In genomic region chr2:147703171-147703570, GRCh38 we compare ENCODE assay signal across 24 cellular contexts.
A peak's percentile ranks its signal among the peaks of the same experiment; 100 is the strongest.
DNase-seq lines count a peak whose midpoint lies in the region; ATAC-seq and TF ChIP-seq lines count a peak whose summit lies in the region.
"Had no signal": no experiment of that assay in that cellular context is flagged by ENCODE, and none has a peak within 500 bp of the region (broad histone marks: within the 10 kb centered on the region; RNA-seq: fewer than 3 reads in every experiment).

No MANE protein-coding gene starts in this region.

- no peaks in the 10 kb centered on the region for H3K9me3 ChIP-seq in PC-3 (ENCODE audit: low read length)

- peaks cover 22% of the 10 kb centered on the region for H3K27me3 Mint-ChIP-seq in progenitor cell of endocrine pancreas
- H3K27me3 Mint-ChIP-seq: B cell had no signal

- intact Hi-C loops in PC-3 (cut with micrococcal nuclease), result no loop called here

- H3K4me2 ChIP-seq in PC-3 (ENCODE audit: low read length), result no peak overlapping the region
- H3K4me2 ChIP-seq: BLaER1 treated with 17β-estradiol and CSF1 and Interleukin-3, amounts not matched to agents 10 nM and 100 nM had no signal

- BruUV-seq in PC-3 (replicated peaks; lab: Mats Ljungman, UMichigan), result no TSS peak

- peaks cover 3% of the 10 kb centered on the region for H3K9me3 Mint-ChIP-seq in progenitor cell of endocrine pancreas (ENCODE audit: low read depth)

- no peaks in the 10 kb centered on the region for H3F3A ChIP-seq in PC-3 (ENCODE audit: low read length, unreplicated experiment)

- no peak overlapping the region for H3K9ac ChIP-seq in PC-3 (ENCODE audit: low read length)
- H3K9ac ChIP-seq: BLaER1 treated with 17β-estradiol and CSF1 and Interleukin-3, amounts not matched to agents 10 nM and 100 nM had no signal

- H3K27ac ChIP-seq in PC-3 (ENCODE audit: low read length), result no peak overlapping the region
- no peak overlapping the region for H3K27ac ChIP-seq in foreskin keratinocyte
- H3K27ac ChIP-seq: BLaER1 treated with 17β-estradiol and CSF1 and Interleukin-3, amounts not matched to agents 10 nM and 100 nM; C4-2B had no signal

- no peak overlapping the region for H3K27ac Mint-ChIP-seq in progenitor cell of endocrine pancreas
- H3K27ac Mint-ChIP-seq: B cell; CD4-positive, alpha-beta memory T cell; CD4-positive, CD25-positive, alpha-beta regulatory T cell; CD8-positive, alpha-beta memory T cell had no signal

- TF ChIP-seq CTCF in PC-3 (conservative IDR thresholded peaks at IDR 0.05; ENCODE audit: low read depth, low read length) (no peak), epithelial cell of esophagus (IDR thresholded peaks at IDR 0.05; ENCODE audit: insufficient read depth, low read depth, low read length, missing control alignments) (no peak), foreskin keratinocyte (conservative IDR thresholded peaks at IDR 0.05) (no peak), progenitor cell of endocrine pancreas (IDR thresholded peaks at IDR 0.05; ENCODE audit: unreplicated experiment) (no peak)

- no peak overlapping the region for H3K4me3 Mint-ChIP-seq in progenitor cell of endocrine pancreas (ENCODE audit: low read depth)
- H3K4me3 Mint-ChIP-seq: B cell; CD4-positive, alpha-beta memory T cell; CD4-positive, CD25-positive, alpha-beta regulatory T cell; CD8-positive, alpha-beta memory T cell had no signal

- ATAC-seq in PC-3 (no peak), foreskin keratinocyte (peak; percentile 34), GM18498 (IDR thresholded peaks at IDR 0.05; ENCODE audit: unreplicated experiment) (no peak)

- H3K4me3 ChIP-seq in PC-3 (ENCODE audit: low read length) (no peak overlapping the region), epithelial cell of esophagus (ENCODE audit: low read length) (no peak overlapping the region)
- H3K4me3 ChIP-seq: BLaER1 treated with 17β-estradiol and CSF1 and Interleukin-3, amounts not matched to agents 10 nM and 100 nM had no signal

- CTCF ChIA-PET in PC-3 (lab: Charles Lee), result no interaction called here

- H3K79me2 ChIP-seq in PC-3 (ENCODE audit: low read length), result no peaks in the 10 kb centered on the region

- peaks cover 10% of the 10 kb centered on the region for H3K4me1 Mint-ChIP-seq in progenitor cell of endocrine pancreas (ENCODE audit: low read depth)
- H3K4me1 Mint-ChIP-seq: B cell; CD4-positive, CD25-positive, alpha-beta regulatory T cell; CD8-positive, alpha-beta memory T cell had no signal

- peak; percentile 20 for DNase-seq in EH (ENCODE audit: low read depth)
- DNase-seq in PC-3, result peak; percentile 37
- peak; percentile 32 for DNase-seq in epithelial cell of esophagus (ENCODE audit: low read depth)
- DNase-seq in foreskin keratinocyte, result peak; percentile 55 to 85
- DNase-seq in amygdala (lab: John Stamatoyannopoulos, UW), result no peak
- DNase-seq in NCI-H2029 (lab: John Stamatoyannopoulos, UW), result no peak
- no peak for DNase-seq in progenitor cell of endocrine pancreas (ENCODE audit: low spot score, unreplicated experiment)
- DNase-seq: 8988T; ACHN; AML-193; CD4-positive, alpha-beta memory T cell; CD4-positive, CD25-positive, alpha-beta regulatory T cell; CD8-positive, alpha-beta memory T cell; COR-L47; DMS 273 treated with DMSO at 0.1 percent for 48 hours; DMS153; DMS53; DMS79; DND-41; GF-D8 had no signal

- no peaks in the 10 kb centered on the region for H4K20me1 ChIP-seq in PC-3 (ENCODE audit: low read length)
- H4K20me1 ChIP-seq: BLaER1 treated with 17β-estradiol and CSF1 and Interleukin-3, amounts not matched to agents 10 nM and 100 nM had no signal

- H3K4me1 ChIP-seq in PC-3 (ENCODE audit: insufficient read depth, low read length), result 0 out of 2 replicates have a peak, but pooled peaks cover 8% of the 10 kb centered on the region
- H3K4me1 ChIP-seq in foreskin keratinocyte, result no peaks in the 10 kb centered on the region

- no peak overlapping the region for H2AFZ ChIP-seq in PC-3 (ENCODE audit: low read length)

- POLR2A ChIA-PET in PC-3 (lab: Charles Lee; ENCODE audit: unreplicated experiment), result no interaction called here

- H3K36me3 ChIP-seq in PC-3 (ENCODE audit: low read depth, low read length), result no peaks in the 10 kb centered on the region
- H3K36me3 ChIP-seq: BLaER1 treated with 17β-estradiol and CSF1 and Interleukin-3, amounts not matched to agents 10 nM and 100 nM had no signal

- no peaks in the 10 kb centered on the region for H3K9me2 ChIP-seq in PC-3 (replicated peaks; ENCODE audit: low read length)

- H3K36me3 Mint-ChIP-seq in progenitor cell of endocrine pancreas (ENCODE audit: insufficient read depth), result no peaks in the 10 kb centered on the region
- H3K36me3 Mint-ChIP-seq: CD4-positive, CD25-positive, alpha-beta regulatory T cell; CD8-positive, alpha-beta memory T cell had no signal

- H3K27me3 ChIP-seq in PC-3 (ENCODE audit: low read length) (no peaks in the 10 kb centered on the region), foreskin keratinocyte (no peaks in the 10 kb centered on the region)
- H3K27me3 ChIP-seq: BLaER1 treated with 17β-estradiol and CSF1 and Interleukin-3, amounts not matched to agents 10 nM and 100 nM had no signal

Comparison
In these comparisons a context has a peak if more than half of its experiments do, and no peak if none do; other contexts are left out.
1. DNase-seq: peak in EH (single experiment), PC-3 (single experiment), epithelial cell of esophagus (single experiment) and foreskin keratinocyte (2 of 2); none in amygdala (0 of 56), NCI-H2029 (single experiment) and progenitor cell of endocrine pancreas (single experiment).